33 cellular contexts compared by ENCODE assay signal in genomic region chr2:223853425-223853837, GRCh38. TPM values are rescaled to one million over a fixed set of nuclear protein-coding genes. Genes with fewer than 3 reads are reported as not detected.
DNase-seq lines count a peak whose midpoint lies in the region; ATAC-seq, FAIRE-seq and TF ChIP-seq lines count a peak whose summit lies in the region.
"Had no signal": no experiment of that assay in that cellular context is flagged by ENCODE, and none has a peak within 500 bp of the region (broad histone marks: within the 10 kb centered on the region; RNA-seq: fewer than 3 reads in every experiment).

No MANE protein-coding gene starts in this region.

- H3K9ac ChIP-seq in GM12878 (ENCODE audit: control insufficient read depth, insufficient read depth, low read length) = no peak overlapping the region

- POLR2A ChIA-PET in activated CD8-positive, alpha-beta T cell treated with anti-CD3 and anti-CD28 coated beads for 36 hours (lab: Charles Lee) = no interaction called here
- POLR2A ChIA-PET in activated CD8-positive, alpha-beta T cell treated with anti-CD3 and anti-CD28 coated beads, Interleukin-2, amount 10 ng/mL, durations not matched to agents 7 days and 5 days (lab: Charles Lee) = no interaction called here
- POLR2A ChIA-PET in GM12878 (lab: Charles Lee) = interaction anchor here (0.8 kb wide), 1 partner anchor 68 kb away, joined by 3 read pairs; no protein-coding TSS in a partner anchor

- H3K79me2 ChIP-seq in GM12878 (ENCODE audit: control insufficient read depth, insufficient read depth, low read length) = no peaks in the 10 kb centered on the region

- H3K27ac ChIP-seq in GM12878 (ENCODE audit: control insufficient read depth, insufficient read depth) (no peak overlapping the region), stomach (no peak overlapping the region)
- H3K27ac ChIP-seq: cardiac muscle cell, vagina had no signal

- SMC1A ChIA-PET in GM12878 (lab: Charles Lee; ENCODE audit: uncharacterized antibody, unreplicated experiment) = interaction anchor here (0.7 to 1.4 kb wide), 4 partner anchors 12 to 120 kb away, joined by 3 to 5 read pairs (median 4); no protein-coding TSS in a partner anchor

- H3K4me3 ChIP-seq in GM12878 = no peak overlapping the region
- no peak overlapping the region for H3K4me3 ChIP-seq in stomach
- H3K4me3 ChIP-seq: cardiac muscle cell, vagina had no signal

- CTCF ChIA-PET in activated CD8-positive, alpha-beta T cell treated with anti-CD3 and anti-CD28 coated beads for 36 hours (lab: Charles Lee) = interaction anchor here (0.6 kb wide), 1 partner anchor 13 kb away, joined by 3 read pairs; no protein-coding TSS in a partner anchor
- CTCF ChIA-PET in activated CD8-positive, alpha-beta T cell treated with anti-CD3 and anti-CD28 coated beads, Interleukin-2, amount 10 ng/mL, durations not matched to agents 7 days and 5 days (lab: Charles Lee) = interaction anchor here (0.9 to 1.2 kb wide), 2 partner anchors 12 to 117 kb away, joined by 3 read pairs; no protein-coding TSS in a partner anchor
- CTCF ChIA-PET in GM12878 (lab: Yijun Ruan, JAX) = interaction anchor here (0.6 to 1.0 kb wide), 2 partner anchors 91 to 1098 kb away, joined by 3 read pairs; no protein-coding TSS in a partner anchor

- peaks cover 12% of the 10 kb centered on the region; the same call in 2 of the 3 replicates for H3K9me3 ChIP-seq in GM12878 (replicated peaks; ENCODE audit: control insufficient read depth, insufficient read depth, low read length)
- peaks cover 0 to 3% (median 0%) of the 10 kb centered on the region in 4 donors for H3K9me3 ChIP-seq in stomach
- H3K9me3 ChIP-seq: vagina had no signal

- intact Hi-C loops in activated CD8-positive, alpha-beta T cell treated with anti-CD3 and anti-CD28 coated beads for 36 hours (cut with micrococcal nuclease) = no loop called here
- intact Hi-C loops in GM12878 (cut with micrococcal nuclease; ENCODE audit: unreplicated experiment) = no loop called here
- intact Hi-C loops in stomach (cut with DNase I; ENCODE audit: low total_unique reads) = no loop called here

- peaks cover 7% of the 10 kb centered on the region for H3K4me1 Mint-ChIP-seq in activated CD8-positive, alpha-beta T cell treated with anti-CD3 and anti-CD28 coated beads for 36 hours (ENCODE audit: low read depth)
- H3K4me1 Mint-ChIP-seq in activated CD8-positive, alpha-beta T cell treated with anti-CD3 and anti-CD28 coated beads, Interleukin-2, amount 10 ng/mL, durations not matched to agents 7 days and 5 days (ENCODE audit: low read depth) = peaks cover 21% of the 10 kb centered on the region
- H3K4me1 Mint-ChIP-seq in memory B cell = peaks cover 14% of the 10 kb centered on the region

- no peak for TF ChIP-seq RAD21 in GM12878 (IDR thresholded peaks at IDR 0.05; ENCODE audit: insufficient read depth, low read depth, low read length)

- DNase-seq in activated CD8-positive, alpha-beta T cell treated with anti-CD3 and anti-CD28 coated beads for 36 hours = no peak
- no peak for DNase-seq in activated CD8-positive, alpha-beta T cell treated with anti-CD3 and anti-CD28 coated beads, Interleukin-2, amount 10 ng/mL, durations not matched to agents 7 days and 5 days
- DNase-seq in HT1080 (ENCODE audit: low read depth) = peak; percentile 55
- DNase-seq in GM12878 (ENCODE audit: low read depth, low spot score) = no peak
- no peak for DNase-seq in memory B cell (ENCODE audit: low spot score in 2 of 2)
- DNase-seq in stomach = no peak
- no peak for DNase-seq in SIG-M5 treated with dmso at 0.1 percent for 504 hours (lab: John Stamatoyannopoulos, UW; ENCODE audit: unreplicated experiment)
- DNase-seq: activated CD4-positive, alpha-beta T cell treated with anti-CD3 and anti-CD28 coated beads for 4 hours; activated naive CD4-positive, alpha-beta T cell treated with Interleukin-2 at 50 U/mL for 16 hours; activated T-cell treated with anti-CD3 and anti-CD28 coated beads, Interleukin-2, amount 50 U/mL, for 4 hours; AML-193; amygdala; CD4-positive, alpha-beta T cell; dermis blood vessel endothelial cell; H7; hypothalamus; immature natural killer cell; KG1; MM.1S; NCI-H1417; NCI-H2081; NCI-H2227 treated with DMSO at 0.1 percent for 48 hours; NCI-H526 treated with DMSO at 0.1 percent for 48 hours; stimulated activated CD4-positive, alpha-beta T cell treated with anti-CD3 and anti-CD28 coated beads, Interleukin-4, amount 100 ng/mL, for 4 hours; stimulated activated naive B cell treated with anti-CD40 and anti-IgM and Interleukin-4, amounts not matched to agents 10 μg/mL and 1 μg/mL and 100 μg/mL, for 72 hours; T-helper 2 cell had no signal

- no peak overlapping the region for H3K4me3 Mint-ChIP-seq in activated CD8-positive, alpha-beta T cell treated with anti-CD3 and anti-CD28 coated beads for 36 hours
- no peak overlapping the region for H3K4me3 Mint-ChIP-seq in activated CD8-positive, alpha-beta T cell treated with anti-CD3 and anti-CD28 coated beads, Interleukin-2, amount 10 ng/mL, durations not matched to agents 7 days and 5 days
- no peak overlapping the region for H3K4me3 Mint-ChIP-seq in memory B cell
- H3K4me3 Mint-ChIP-seq: activated T-cell treated with anti-CD3 and anti-CD28 coated beads, Interleukin-2, amount 50 U/mL, for 4 hours; CD4-positive, alpha-beta T cell; immature natural killer cell; stimulated activated naive B cell treated with anti-CD40 and anti-IgM and Interleukin-4, amounts not matched to agents 10 μg/mL and 1 μg/mL and 100 μg/mL, for 72 hours had no signal

- FAIRE-seq in GM12878 (lab: Jason Lieb, UNC) = no peak
- FAIRE-seq: endometrium had no signal

- TF ChIP-seq POLR2A in GM12878 (IDR thresholded peaks at IDR 0.05; ENCODE audit: low read depth, low read length) (no peak), stomach (IDR thresholded peaks at IDR 0.05) (no peak)

- in situ Hi-C loops in GM12878 (cut with MboI) = no loop called here

- no peaks in the 10 kb centered on the region; a peak in 1 of 4 replicates for H3K36me3 ChIP-seq in GM12878 (ENCODE audit: control insufficient read depth in 2 of 2, insufficient read depth in 2 of 2, low read length in 1 of 2)
- peaks cover 0 to 24% (median 5%) of the 10 kb centered on the region in 4 donors for H3K36me3 ChIP-seq in stomach
- H3K36me3 ChIP-seq: cardiac muscle cell, vagina had no signal

- no peak overlapping the region for H3K27ac Mint-ChIP-seq in activated CD8-positive, alpha-beta T cell treated with anti-CD3 and anti-CD28 coated beads for 36 hours
- H3K27ac Mint-ChIP-seq in activated CD8-positive, alpha-beta T cell treated with anti-CD3 and anti-CD28 coated beads, Interleukin-2, amount 10 ng/mL, durations not matched to agents 7 days and 5 days = no peak overlapping the region
- peak overlapping the region; percentile 70 for H3K27ac Mint-ChIP-seq in memory B cell
- H3K27ac Mint-ChIP-seq: CD4-positive, alpha-beta T cell; stimulated activated naive B cell treated with anti-CD40 and anti-IgM and Interleukin-4, amounts not matched to agents 10 μg/mL and 1 μg/mL and 100 μg/mL, for 72 hours had no signal

- ATAC-seq in activated CD8-positive, alpha-beta T cell treated with anti-CD3 and anti-CD28 coated beads for 36 hours = peak; percentile 49
- no peak for ATAC-seq in activated CD8-positive, alpha-beta T cell treated with anti-CD3 and anti-CD28 coated beads, Interleukin-2, amount 10 ng/mL, durations not matched to agents 7 days and 5 days
- ATAC-seq in GM12878 (peak; percentile 14; the same call in 1 of the 3 replicates), memory B cell (ENCODE audit: low read depth) (no peak), GM18519 (IDR thresholded peaks at IDR 0.05; ENCODE audit: low FRiP score, unreplicated experiment) (no peak)
- ATAC-seq: activated T-cell treated with anti-CD3 and anti-CD28 coated beads, Interleukin-2, amount 50 U/mL, for 4 hours; left lobe of liver; sciatic nerve; SK-N-SH treated with all-trans-retinoic acid at 6 μM for 48 hours; stimulated activated naive B cell treated with anti-CD40 and anti-IgM and Interleukin-4, amounts not matched to agents 10 μg/mL and 1 μg/mL and 100 μg/mL, for 72 hours had no signal

- peaks cover 9% of the 10 kb centered on the region for H3K4me1 ChIP-seq in GM12878 (ENCODE audit: control insufficient read depth, insufficient read depth, low read length)
- H3K4me1 ChIP-seq in stomach = peaks cover 0 to 5% (median 0%) of the 10 kb centered on the region in 4 donors
- H3K4me1 ChIP-seq: vagina had no signal

- H2AFZ ChIP-seq in GM12878 (ENCODE audit: control insufficient read depth, low read depth, low read length) = no peak overlapping the region

- no TSS peak for BruUV-seq in GM12878 (replicated peaks; lab: Mats Ljungman, UMichigan)

- H3K27me3 ChIP-seq in GM12878 (replicated peaks in 1 of 2; ENCODE audit: control insufficient read depth in 2 of 2, insufficient read depth in 2 of 2, low read length in 1 of 2) (no peaks in the 10 kb centered on the region), stomach (no peaks in the 10 kb centered on the region)
- H3K27me3 ChIP-seq: cardiac muscle cell, vagina had no signal

- no peaks in the 10 kb centered on the region for H3K27me3 Mint-ChIP-seq in activated CD8-positive, alpha-beta T cell treated with anti-CD3 and anti-CD28 coated beads for 36 hours
- no peaks in the 10 kb centered on the region for H3K27me3 Mint-ChIP-seq in activated CD8-positive, alpha-beta T cell treated with anti-CD3 and anti-CD28 coated beads, Interleukin-2, amount 10 ng/mL, durations not matched to agents 7 days and 5 days (ENCODE audit: low read depth)
- no peaks in the 10 kb centered on the region for H3K27me3 Mint-ChIP-seq in memory B cell
- H3K27me3 Mint-ChIP-seq: CD4-positive, alpha-beta T cell; stimulated activated naive B cell treated with anti-CD40 and anti-IgM and Interleukin-4, amounts not matched to agents 10 μg/mL and 1 μg/mL and 100 μg/mL, for 72 hours had no signal

- peaks cover 9% of the 10 kb centered on the region for H3K9me3 Mint-ChIP-seq in activated CD8-positive, alpha-beta T cell treated with anti-CD3 and anti-CD28 coated beads for 36 hours
- H3K9me3 Mint-ChIP-seq in activated CD8-positive, alpha-beta T cell treated with anti-CD3 and anti-CD28 coated beads, Interleukin-2, amount 10 ng/mL, durations not matched to agents 7 days and 5 days (ENCODE audit: insufficient read depth) = peaks cover 18% of the 10 kb centered on the region
- H3K9me3 Mint-ChIP-seq in memory B cell = peaks cover 6% of the 10 kb centered on the region
- H3K9me3 Mint-ChIP-seq: CD4-positive, alpha-beta T cell had no signal

- H3K36me3 Mint-ChIP-seq in activated CD8-positive, alpha-beta T cell treated with anti-CD3 and anti-CD28 coated beads for 36 hours (ENCODE audit: low read depth) = peaks cover 13% of the 10 kb centered on the region
- H3K36me3 Mint-ChIP-seq in activated CD8-positive, alpha-beta T cell treated with anti-CD3 and anti-CD28 coated beads, Interleukin-2, amount 10 ng/mL, durations not matched to agents 7 days and 5 days (ENCODE audit: low read depth) = peaks cover 53% of the 10 kb centered on the region
- H3K36me3 Mint-ChIP-seq in memory B cell = peaks cover 24% of the 10 kb centered on the region

- no peaks in the 10 kb centered on the region for H4K20me1 ChIP-seq in GM12878 (ENCODE audit: control insufficient read depth, insufficient read depth)

- WGBS in GM12878 (ENCODE audit: insufficient coverage, insufficient replicate concordance, low lambda C conversion rate, missing lambda C conversion rate) = 2% methylated on average over 3 of the region's 3 CpGs
- 64 to 80% (median 68%) methylated on average over 3 of the region's 3 CpGs for WGBS in stomach, 5 donors

- no peak overlapping the region for H3K4me2 ChIP-seq in GM12878 (ENCODE audit: control insufficient read depth, insufficient read depth)

- RAD21 ChIA-PET in GM12878 (lab: Charles Lee; ENCODE audit: unreplicated experiment) = interaction anchor here (1.0 kb wide), 1 partner anchor 17 kb away, joined by 3 read pairs; no protein-coding TSS in a partner anchor

- TF ChIP-seq EP300 in GM12878 (IDR thresholded peaks at IDR 0.05; ENCODE audit: borderline replicate concordance in 1 of 2, control insufficient read depth in 1 of 2, low read depth in 2 of 2, low read length in 2 of 2) (no peak), stomach (IDR thresholded peaks at IDR 0.05) (no peak)

- no peak for TF ChIP-seq CTCF in activated CD8-positive, alpha-beta T cell treated with anti-CD3 and anti-CD28 coated beads for 36 hours (IDR thresholded peaks at IDR 0.05)
- TF ChIP-seq CTCF in GM12878 (IDR thresholded peaks at IDR 0.05 in 2 of 3, conservative IDR thresholded peaks at IDR 0.05 in 1 of 3; ENCODE audit: control insufficient read depth in 2 of 3, extremely low read depth in 1 of 3, insufficient read depth in 1 of 3, low read depth in 3 of 3, low read length in 3 of 3) (no peak), stomach (IDR thresholded peaks at IDR 0.05) (no peak)

RNA-seq across cellular contexts. Expression of gene AP1S3, which starts 16.0 kb away (rescaled TPM):
- total RNA-seq in activated CD8-positive, alpha-beta T cell treated with anti-CD3 and anti-CD28 coated beads for 36 hours = 1 to 10 TPM; 5.7 to 6.6 TPM
- total RNA-seq in activated CD8-positive, alpha-beta T cell treated with anti-CD3 and anti-CD28 coated beads, Interleukin-2, amount 10 ng/mL, durations not matched to agents 7 days and 5 days = 1 to 10 TPM; 9.1 TPM
- 5.0 and 13.3 TPM in 2 replicates for total RNA-seq in HT1080 (2014; rRNA removed; shearing (Covaris generic))
- polyA plus RNA-seq in HT1080 (2015; cell fraction: cytosol; rRNA removed) = 16.0 and 17.2 TPM in 2 replicates
- 5.5 and 8.4 TPM in 2 replicates for polyA plus RNA-seq in HT1080 (2015; cell fraction: nucleus; rRNA removed)
- total RNA-seq in GM12878 (2013; cell fraction: nucleolus; rRNA removed) = 17.5 and 22.9 TPM in 2 replicates
- 5.6 and 6.9 TPM in 2 replicates for total RNA-seq in GM12878 (2014; rRNA removed)
- 9.2 and 9.5 TPM in 2 replicates for total RNA-seq in GM12878 (2014; rRNA removed; fragmentation: Illumina TruSeq; extraction: Trizol)
- 7.6 and 9.2 TPM in 2 replicates for total RNA-seq in GM12878 (2021)
- polyA plus RNA-seq in GM12878 (2011; ENCODE audit: low read depth) = 5.0 TPM
- 8.4 and 13.9 TPM in 2 replicates for polyA plus RNA-seq in GM12878 (2011; rRNA removed)
- polyA plus RNA-seq in GM12878 (2011; cell fraction: cytosol; rRNA removed) = 3.1 and 3.7 TPM in 2 replicates
- polyA plus RNA-seq in GM12878 (2011; cell fraction: nucleus; rRNA removed) = 1.5 and 2.2 TPM in 2 replicates
- polyA plus RNA-seq in GM12878 (2012) = 8.8 and 10.6 TPM in 2 replicates
- polyA plus RNA-seq in GM12878 (2014; fragmentation: Illumina TruSeq; extraction: Trizol) = 9.7 and 10.6 TPM in 2 replicates
- 1 to 10 TPM; 2.6 to 3.3 TPM for polyA plus RNA-seq in GM12878 (2014; fragmentation: Nextera tagmentation; extraction: Ambion mirVana)
- 11.5 and 11.8 TPM in 2 replicates for polyA plus RNA-seq in GM12878 (2014; rRNA removed)
- 10 to 100 TPM; 13.0 to 14.3 TPM for polyA plus RNA-seq in GM12878 (2016; fragmentation: Nextera tagmentation; extraction: Ambion mirVana)
- 2.8 and 3.2 TPM in 2 replicates for polyA minus RNA-seq in GM12878 (2011; rRNA and poly(A)+ RNA removed)
- polyA minus RNA-seq in GM12878 (2011; cell fraction: cytosol; rRNA and poly(A)+ RNA removed) = 3.3 and 6.9 TPM in 2 replicates
- 4.8 and 8.1 TPM in 2 replicates for polyA minus RNA-seq in GM12878 (2011; cell fraction: nucleus; rRNA and poly(A)+ RNA removed)
- total RNA-seq in stomach = 10 to 100 TPM in 2 of 5 donors, 1 to 10 TPM in 1, not detected in 2; 4.8 to 18.2 (median 11.6) TPM
- polyA plus RNA-seq in stomach = 1 to 10 TPM; 1.5 to 6.3 (median 6.0) TPM
- total RNA-seq: cardiac muscle cell had no signal

Comparison
In these comparisons a context has a peak if more than half of its experiments do, and no peak if none do; other contexts are left out.
1. ATAC-seq: peak in activated CD8-positive, alpha-beta T cell treated with anti-CD3 and anti-CD28 coated beads for 36 hours (single experiment) and GM12878 (single experiment); none in activated CD8-positive, alpha-beta T cell treated with anti-CD3 and anti-CD28 coated beads, Interleukin-2, amount 10 ng/mL, durations not matched to agents 7 days and 5 days (single experiment), memory B cell (single experiment) and GM18519 (single experiment).